Comparison of ENCODE assay signal across 21 cellular contexts in the genomic region with DNA sequence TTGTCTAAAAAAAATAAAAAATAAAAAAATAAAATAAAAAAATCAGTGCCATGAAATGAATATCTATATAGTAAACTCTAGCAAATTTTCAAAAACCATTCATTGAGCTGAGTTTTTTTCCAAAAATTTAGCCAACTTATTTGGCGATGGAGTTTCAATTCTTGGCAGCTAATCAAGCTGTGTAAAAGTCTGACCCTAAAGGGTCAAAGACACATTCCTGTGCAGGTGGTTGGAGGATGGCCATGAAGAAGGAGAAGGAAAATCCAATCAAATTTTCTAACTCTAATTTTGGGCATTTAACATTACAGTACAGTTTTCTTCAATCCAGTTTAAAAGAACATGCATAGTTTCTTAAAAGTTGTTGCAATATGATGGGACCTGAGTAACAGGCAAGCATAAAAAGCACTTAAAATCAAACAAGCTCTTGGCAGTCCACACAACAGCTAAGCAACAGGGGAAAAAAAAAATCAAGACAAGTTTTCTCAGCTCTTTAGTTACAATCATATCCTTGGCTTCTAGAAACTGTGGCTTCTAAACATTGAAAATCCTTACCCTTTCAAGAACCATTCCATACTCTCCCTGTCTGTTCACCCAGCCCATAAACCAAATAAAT.
"Had no signal": no experiment of that assay in that cellular context is flagged by ENCODE, and none has a peak within 500 bp of the region (broad histone marks: within the 10 kb centered on the region; RNA-seq: fewer than 3 reads in every experiment).

No MANE protein-coding gene starts in this region.

- H3K27ac Mint-ChIP-seq: activated naive CD8-positive, alpha-beta T cell treated with anti-CD3 and anti-CD28 coated beads for 36 hours; activated T-cell treated with anti-CD3 and anti-CD28 coated beads, Interleukin-2, amount 50 U/mL, for 24 hours; stimulated activated memory B cell treated with anti-CD40 and anti-IgM and Interleukin-4, amounts not matched to agents 10 μg/mL and 1 μg/mL and 100 μg/mL, for 72 hours; type B pancreatic cell; WTC11 had no signal

- H3K4me1 ChIP-seq: parathyroid adenoma, SJSA1 had no signal

- H3K27me3 ChIP-seq: body of pancreas, cardiac muscle cell, SJSA1, stomach had no signal

- H3K4me1 Mint-ChIP-seq: activated naive CD8-positive, alpha-beta T cell treated with anti-CD3 and anti-CD28 coated beads for 36 hours; stimulated activated memory B cell treated with anti-CD40 and anti-IgM and Interleukin-4, amounts not matched to agents 10 μg/mL and 1 μg/mL and 100 μg/mL, for 72 hours had no signal

- H3K9me3 ChIP-seq: body of pancreas, SJSA1, stomach had no signal

- H3K27ac ChIP-seq: body of pancreas, cardiac muscle cell, parathyroid adenoma, SJSA1 had no signal

- H3K4me3 ChIP-seq: body of pancreas, cardiac muscle cell, SJSA1, stomach had no signal

- H3K4me3 Mint-ChIP-seq: activated naive CD8-positive, alpha-beta T cell treated with anti-CD3 and anti-CD28 coated beads for 36 hours; activated T-cell treated with anti-CD3 and anti-CD28 coated beads, Interleukin-2, amount 50 U/mL, for 24 hours; stimulated activated memory B cell treated with anti-CD40 and anti-IgM and Interleukin-4, amounts not matched to agents 10 μg/mL and 1 μg/mL and 100 μg/mL, for 72 hours; type B pancreatic cell; WTC11 had no signal

- H3K9me3 Mint-ChIP-seq: activated naive CD8-positive, alpha-beta T cell treated with anti-CD3 and anti-CD28 coated beads for 36 hours; activated T-cell treated with anti-CD3 and anti-CD28 coated beads, Interleukin-2, amount 50 U/mL, for 24 hours; stimulated activated memory B cell treated with anti-CD40 and anti-IgM and Interleukin-4, amounts not matched to agents 10 μg/mL and 1 μg/mL and 100 μg/mL, for 72 hours; WTC11 had no signal

- DNase-seq: activated naive CD4-positive, alpha-beta T cell treated with Interleukin-2 at 50 U/mL for 16 hours; activated naive CD8-positive, alpha-beta T cell treated with anti-CD3 and anti-CD28 coated beads for 36 hours; activated T-cell treated with anti-CD3 and anti-CD28 coated beads, Interleukin-2, amount 50 U/mL, for 24 hours; amniotic stem cell; body of pancreas; dermis blood vessel endothelial cell; effector CD8-positive, alpha-beta T cell; left colon; nucleus accumbens; right cardiac atrium; small intestine; stimulated activated CD4-positive, alpha-beta T cell treated with anti-CD3 and anti-CD28 coated beads, Interleukin-2, amount 100 ng/mL, for 24 hours; stomach; T-helper 9 cell had no signal

- H3K36me3 ChIP-seq: cardiac muscle cell had no signal

- ATAC-seq: body of pancreas; esophagus mucosa; left colon; right cardiac atrium; stimulated activated memory B cell treated with anti-CD40 and anti-IgM and Interleukin-4, amounts not matched to agents 10 μg/mL and 1 μg/mL and 100 μg/mL, for 72 hours; WTC11 had no signal

- H3K27me3 Mint-ChIP-seq: activated naive CD8-positive, alpha-beta T cell treated with anti-CD3 and anti-CD28 coated beads for 36 hours; activated T-cell treated with anti-CD3 and anti-CD28 coated beads, Interleukin-2, amount 50 U/mL, for 24 hours; stimulated activated memory B cell treated with anti-CD40 and anti-IgM and Interleukin-4, amounts not matched to agents 10 μg/mL and 1 μg/mL and 100 μg/mL, for 72 hours; type B pancreatic cell had no signal
